In genomic region chr6:119444642-119445557, GRCh38 we compare ENCODE assay signal across 11 cellular contexts.
DNase-seq lines count a peak whose midpoint lies in the region; ATAC-seq and TF ChIP-seq lines count a peak whose summit lies in the region.
"Had no signal": no experiment of that assay in that cellular context is flagged by ENCODE, and none has a peak within 500 bp of the region (broad histone marks: within the 10 kb centered on the region; RNA-seq: fewer than 3 reads in every experiment).

No MANE protein-coding gene starts in this region.

- peak overlapping the region; percentile 14 for H3K27ac Mint-ChIP-seq in T-helper 1 cell treated with Interleukin-12 subunit alpha and Interleukin-12 subunit beta and Interleukin-4 antibody, amounts not matched to agents 30 μg/mL and 1 μg/mL, for 36 hours
- peak overlapping the region; percentile 18 for H3K27ac Mint-ChIP-seq in stimulated activated memory B cell treated with anti-CD40 and anti-IgM and Interleukin-4, amounts not matched to agents 10 μg/mL and 1 μg/mL and 100 μg/mL, for 72 hours
- no peak overlapping the region for H3K27ac Mint-ChIP-seq in activated CD8-positive, alpha-beta T cell treated with anti-CD3 and anti-CD28 coated beads, Interleukin-2, amount 10 ng/mL, durations not matched to agents 7 days and 5 days
- H3K27ac Mint-ChIP-seq in CD4-positive, alpha-beta memory T cell: peak overlapping the region in 1 of 7 donors; percentile 0

- peaks cover 16% of the 10 kb centered on the region for H3K36me3 Mint-ChIP-seq in T-helper 1 cell treated with Interleukin-12 subunit alpha and Interleukin-12 subunit beta and Interleukin-4 antibody, amounts not matched to agents 30 μg/mL and 1 μg/mL, for 36 hours (ENCODE audit: low read depth)
- no peaks in the 10 kb centered on the region for H3K36me3 Mint-ChIP-seq in stimulated activated memory B cell treated with anti-CD40 and anti-IgM and Interleukin-4, amounts not matched to agents 10 μg/mL and 1 μg/mL and 100 μg/mL, for 72 hours
- peaks cover 9% of the 10 kb centered on the region for H3K36me3 Mint-ChIP-seq in activated CD8-positive, alpha-beta T cell treated with anti-CD3 and anti-CD28 coated beads, Interleukin-2, amount 10 ng/mL, durations not matched to agents 7 days and 5 days (ENCODE audit: low read depth)
- no peaks in the 10 kb centered on the region for H3K36me3 Mint-ChIP-seq in CD4-positive, alpha-beta memory T cell

- CTCF ChIA-PET in activated CD8-positive, alpha-beta T cell treated with anti-CD3 and anti-CD28 coated beads, Interleukin-2, amount 10 ng/mL, durations not matched to agents 7 days and 5 days (lab: Charles Lee): no interaction called here
- CTCF ChIA-PET in CD4-positive, alpha-beta memory T cell (lab: Charles Lee; ENCODE audit: partially characterized antibody): no interaction called here

- H3K27me3 Mint-ChIP-seq in T-helper 1 cell treated with Interleukin-12 subunit alpha and Interleukin-12 subunit beta and Interleukin-4 antibody, amounts not matched to agents 30 μg/mL and 1 μg/mL, for 36 hours (ENCODE audit: low read depth): peaks cover 3% of the 10 kb centered on the region
- no peaks in the 10 kb centered on the region for H3K27me3 Mint-ChIP-seq in stimulated activated memory B cell treated with anti-CD40 and anti-IgM and Interleukin-4, amounts not matched to agents 10 μg/mL and 1 μg/mL and 100 μg/mL, for 72 hours
- no peaks in the 10 kb centered on the region for H3K27me3 Mint-ChIP-seq in activated CD8-positive, alpha-beta T cell treated with anti-CD3 and anti-CD28 coated beads, Interleukin-2, amount 10 ng/mL, durations not matched to agents 7 days and 5 days (ENCODE audit: low read depth)
- H3K27me3 Mint-ChIP-seq in CD4-positive, alpha-beta memory T cell: no peaks in the 10 kb centered on the region

- no peak for TF ChIP-seq CTCF in MM.1S (IDR thresholded peaks at IDR 0.05; ENCODE audit: low read length)

- H3K4me2 ChIP-seq in MM.1S (ENCODE audit: low read depth, low read length): peak overlapping the region; percentile 31; the same call in 1 of the 2 replicates

- no peaks in the 10 kb centered on the region for H4K20me1 ChIP-seq in MM.1S (ENCODE audit: insufficient read depth, low read length)

- intact Hi-C loops in CD4-positive, alpha-beta memory T cell (cut with micrococcal nuclease): no loop called here

- peak overlapping the region; percentile 92; the same call in 1 of the 2 replicates for H3K27ac ChIP-seq in MM.1S (ENCODE audit: low read length)
- no peak overlapping the region for H3K27ac ChIP-seq in CD4-positive, alpha-beta memory T cell (ENCODE audit: low read depth, low read length)

- no peaks in the 10 kb centered on the region for H3K9me2 ChIP-seq in MM.1S (replicated peaks; ENCODE audit: insufficient read depth, low read length)

- H3K9ac ChIP-seq in MM.1S (ENCODE audit: low read length): no peak overlapping the region

- DNase-seq in T-helper 1 cell: no peak
- no peak for DNase-seq in MM.1S
- DNase-seq in activated naive CD4-positive, alpha-beta T cell (lab: John Stamatoyannopoulos, UW): no peak
- DNase-seq in activated CD8-positive, alpha-beta T cell treated with anti-CD3 and anti-CD28 coated beads, Interleukin-2, amount 10 ng/mL, durations not matched to agents 7 days and 5 days: no peak
- no peak for DNase-seq in CD4-positive, alpha-beta memory T cell
- DNase-seq: 8988T, glutamatergic neuron, NCI-H1417 treated with DMSO at 0.1 percent for 48 hours had no signal

- H3K27me3 ChIP-seq in MM.1S (replicated peaks; ENCODE audit: insufficient read depth, low read length): no peaks in the 10 kb centered on the region
- H3K27me3 ChIP-seq in CD4-positive, alpha-beta memory T cell (ENCODE audit: insufficient read depth, low read length): no peaks in the 10 kb centered on the region

- peaks cover 23% of the 10 kb centered on the region for H3F3A ChIP-seq in MM.1S (ENCODE audit: insufficient read depth, low read length)

- H2AFZ ChIP-seq in MM.1S (ENCODE audit: low read length): no peak overlapping the region

- H3K4me3 Mint-ChIP-seq in T-helper 1 cell treated with Interleukin-12 subunit alpha and Interleukin-12 subunit beta and Interleukin-4 antibody, amounts not matched to agents 30 μg/mL and 1 μg/mL, for 36 hours: peak overlapping the region; percentile 8
- no peak overlapping the region for H3K4me3 Mint-ChIP-seq in stimulated activated memory B cell treated with anti-CD40 and anti-IgM and Interleukin-4, amounts not matched to agents 10 μg/mL and 1 μg/mL and 100 μg/mL, for 72 hours
- H3K4me3 Mint-ChIP-seq in activated CD8-positive, alpha-beta T cell treated with anti-CD3 and anti-CD28 coated beads, Interleukin-2, amount 10 ng/mL, durations not matched to agents 7 days and 5 days: no peak overlapping the region
- H3K4me3 Mint-ChIP-seq in CD4-positive, alpha-beta memory T cell: no peak overlapping the region

- no peaks in the 10 kb centered on the region for H3K36me3 ChIP-seq in MM.1S (replicated peaks; ENCODE audit: insufficient read depth, low read length)
- no peaks in the 10 kb centered on the region for H3K36me3 ChIP-seq in CD4-positive, alpha-beta memory T cell (ENCODE audit: insufficient read depth, low read length)

- H3K9me3 ChIP-seq in MM.1S (replicated peaks; ENCODE audit: insufficient read depth, low read length): no peaks in the 10 kb centered on the region
- H3K9me3 ChIP-seq in CD4-positive, alpha-beta memory T cell (ENCODE audit: control insufficient read depth in 1 of 2, low read length in 2 of 2): no peaks in the 10 kb centered on the region

- peak; percentile 48 for ATAC-seq in HG02798 (IDR thresholded peaks at IDR 0.05; ENCODE audit: poor library complexity, unreplicated experiment)
- ATAC-seq in stimulated activated memory B cell treated with anti-CD40 and anti-IgM and Interleukin-4, amounts not matched to agents 10 μg/mL and 1 μg/mL and 100 μg/mL, for 72 hours: peak; percentile 75
- no peak for ATAC-seq in activated CD8-positive, alpha-beta T cell treated with anti-CD3 and anti-CD28 coated beads, Interleukin-2, amount 10 ng/mL, durations not matched to agents 7 days and 5 days

- peaks cover 41% of the 10 kb centered on the region for H3K4me1 Mint-ChIP-seq in T-helper 1 cell treated with Interleukin-12 subunit alpha and Interleukin-12 subunit beta and Interleukin-4 antibody, amounts not matched to agents 30 μg/mL and 1 μg/mL, for 36 hours (ENCODE audit: low read depth)
- peaks cover 36% of the 10 kb centered on the region for H3K4me1 Mint-ChIP-seq in stimulated activated memory B cell treated with anti-CD40 and anti-IgM and Interleukin-4, amounts not matched to agents 10 μg/mL and 1 μg/mL and 100 μg/mL, for 72 hours
- peaks cover 18% of the 10 kb centered on the region for H3K4me1 Mint-ChIP-seq in activated CD8-positive, alpha-beta T cell treated with anti-CD3 and anti-CD28 coated beads, Interleukin-2, amount 10 ng/mL, durations not matched to agents 7 days and 5 days (ENCODE audit: low read depth)
- peaks cover 0 to 3% (median 0%) of the 10 kb centered on the region in 4 donors for H3K4me1 Mint-ChIP-seq in CD4-positive, alpha-beta memory T cell

- no peaks in the 10 kb centered on the region for H3K79me2 ChIP-seq in MM.1S (ENCODE audit: low read length)

- POLR2A ChIA-PET in activated CD8-positive, alpha-beta T cell treated with anti-CD3 and anti-CD28 coated beads, Interleukin-2, amount 10 ng/mL, durations not matched to agents 7 days and 5 days (lab: Charles Lee): no interaction called here
- POLR2A ChIA-PET in CD4-positive, alpha-beta memory T cell (lab: Charles Lee; ENCODE audit: partially characterized antibody): no interaction called here

- peaks cover 8% of the 10 kb centered on the region for H3K9me3 Mint-ChIP-seq in T-helper 1 cell treated with Interleukin-12 subunit alpha and Interleukin-12 subunit beta and Interleukin-4 antibody, amounts not matched to agents 30 μg/mL and 1 μg/mL, for 36 hours
- H3K9me3 Mint-ChIP-seq in stimulated activated memory B cell treated with anti-CD40 and anti-IgM and Interleukin-4, amounts not matched to agents 10 μg/mL and 1 μg/mL and 100 μg/mL, for 72 hours: no peaks in the 10 kb centered on the region
- H3K9me3 Mint-ChIP-seq in activated CD8-positive, alpha-beta T cell treated with anti-CD3 and anti-CD28 coated beads, Interleukin-2, amount 10 ng/mL, durations not matched to agents 7 days and 5 days (ENCODE audit: insufficient read depth): peaks cover 6% of the 10 kb centered on the region
- H3K9me3 Mint-ChIP-seq in CD4-positive, alpha-beta memory T cell: peaks cover 0 to 2% (median 0%) of the 10 kb centered on the region in 8 donors

- peaks cover 58% of the 10 kb centered on the region for H3K4me1 ChIP-seq in MM.1S (ENCODE audit: low read length)
- no peaks in the 10 kb centered on the region for H3K4me1 ChIP-seq in CD4-positive, alpha-beta memory T cell (ENCODE audit: insufficient read depth, low read length)

- no peak overlapping the region for H3K4me3 ChIP-seq in MM.1S (ENCODE audit: low read length)
- no peak overlapping the region for H3K4me3 ChIP-seq in CD4-positive, alpha-beta memory T cell (ENCODE audit: low read length in 2 of 2)
